Comparison of ENCODE assay signal across 15 cellular contexts in the genomic region with DNA sequence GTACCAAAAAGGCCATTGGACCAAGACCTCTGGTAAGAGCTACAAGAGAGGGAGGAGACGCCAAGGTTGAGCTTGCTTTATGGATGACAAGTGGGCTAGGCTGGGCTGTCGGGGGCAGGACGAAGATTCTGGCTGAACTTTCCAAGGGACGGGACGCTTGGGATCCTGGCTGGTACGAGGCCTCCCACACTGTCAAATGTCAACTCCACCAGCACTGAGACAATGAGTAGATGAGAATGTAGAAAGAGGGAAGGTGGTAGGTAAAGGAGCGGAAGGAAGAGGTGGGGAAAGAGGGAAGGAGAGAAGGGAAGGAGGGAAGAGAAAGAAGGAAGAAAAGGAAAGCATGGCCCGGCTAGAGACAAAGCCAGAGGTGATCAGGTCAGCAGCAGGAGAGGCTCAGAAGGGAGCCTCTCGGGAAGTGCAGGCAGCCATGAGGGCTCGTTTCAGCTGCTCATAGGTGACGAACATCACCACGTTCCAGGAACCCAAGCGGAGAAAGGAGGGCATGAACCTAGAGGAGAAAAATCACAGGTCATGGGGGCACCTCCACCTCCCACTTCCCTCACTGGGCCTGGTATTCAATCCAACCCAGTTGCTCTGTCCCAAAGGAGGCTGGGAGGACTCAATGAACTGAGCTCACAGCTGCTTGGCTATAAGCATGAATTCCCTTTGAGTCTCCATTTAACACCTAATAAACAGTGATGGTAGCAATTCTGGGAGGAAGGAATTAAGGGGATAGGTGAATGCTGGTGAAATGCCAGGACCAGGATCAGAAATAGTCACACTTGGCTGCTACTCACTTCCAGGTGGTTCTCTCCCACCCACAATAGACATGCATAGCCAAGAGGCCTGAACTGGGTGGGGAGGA. TPM values are rescaled to one million over a fixed set of nuclear protein-coding genes. Genes with fewer than 3 reads are reported as not detected.
DNase-seq lines count a peak whose midpoint lies in the region; ATAC-seq, FAIRE-seq and TF ChIP-seq lines count a peak whose summit lies in the region.
"Had no signal": no experiment of that assay in that cellular context is flagged by ENCODE, and none has a peak within 500 bp of the region (broad histone marks: within the 10 kb centered on the region; RNA-seq: fewer than 3 reads in every experiment).

No MANE protein-coding gene starts in this region.

- TF ChIP-seq CTCF in activated B cell treated with CpG ODN at 0.5 μM for 24 hours (IDR thresholded peaks at IDR 0.05) (no peak), type B pancreatic cell (conservative IDR thresholded peaks at IDR 0.05) (no peak)

- H3K4me3 Mint-ChIP-seq in activated B cell treated with CpG ODN at 0.5 μM for 24 hours (peak overlapping the region; percentile 16), immature natural killer cell (peak overlapping the region; percentile 76 to 81 (median 77)), type B pancreatic cell (peak overlapping the region; percentile 31)

- H3K36me3 Mint-ChIP-seq in activated B cell treated with CpG ODN at 0.5 μM for 24 hours (ENCODE audit: low read depth), result peaks cover 65% of the 10 kb centered on the region
- peaks cover 34 to 57% (median 35%) of the 10 kb centered on the region in 3 donors for H3K36me3 Mint-ChIP-seq in immature natural killer cell
- peaks cover 4% of the 10 kb centered on the region for H3K36me3 Mint-ChIP-seq in type B pancreatic cell

- H3K27ac Mint-ChIP-seq in activated B cell treated with CpG ODN at 0.5 μM for 24 hours, result peak overlapping the region; percentile 100
- H3K27ac Mint-ChIP-seq in immature natural killer cell, result peak overlapping the region; percentile 83 to 97 (median 94)
- H3K27ac Mint-ChIP-seq in type B pancreatic cell, result peak overlapping the region; percentile 81

- peaks cover 99% of the 10 kb centered on the region for H3K4me1 Mint-ChIP-seq in activated B cell treated with CpG ODN at 0.5 μM for 24 hours
- H3K4me1 Mint-ChIP-seq in immature natural killer cell, result peaks cover 99% of the 10 kb centered on the region in 2 donors
- peaks cover 16% of the 10 kb centered on the region for H3K4me1 Mint-ChIP-seq in type B pancreatic cell (ENCODE audit: unreplicated experiment)

- H3K27me3 Mint-ChIP-seq in activated B cell treated with CpG ODN at 0.5 μM for 24 hours (no peaks in the 10 kb centered on the region), immature natural killer cell (ENCODE audit: low read depth in 3 of 3) (peaks cover 4 to 6% (median 4%) of the 10 kb centered on the region in 3 donors), type B pancreatic cell (no peaks in the 10 kb centered on the region)

- no peak for ATAC-seq in left ventricle myocardium superior
- no peak for ATAC-seq in activated B cell treated with CpG ODN at 0.5 μM for 24 hours (ENCODE audit: low read depth)

- TF ChIP-seq POLR2A in H54 (IDR thresholded peaks at IDR 0.05; ENCODE audit: low read depth, low read length), result no peak

- DNase-seq in cardiac septum (ENCODE audit: low spot score) (peak; percentile 29), left ventricle myocardium superior (no peak), activated B cell treated with CpG ODN at 0.5 μM for 24 hours (no peak), immature natural killer cell (no peak), type B pancreatic cell (ENCODE audit: extremely low spot score, unreplicated experiment) (no peak), NCI-H2029 treated with DMSO at 0.1 percent for 48 hours (lab: John Stamatoyannopoulos, UW) (no peak), H54 (ENCODE audit: insufficient read length, low spot score) (no peak)
- no peak for DNase-seq in activated CD4-positive, CD25-positive, alpha-beta regulatory T cell treated with anti-CD3 and anti-CD28 coated beads, Interleukin-2, amount 50 U/mL, for 72 hours
- DNase-seq: AML-193, glutamatergic neuron, NCI-H1105 treated with DMSO at 0.1 percent for 48 hours, NCI-H446, testis had no signal

- H3K9me3 Mint-ChIP-seq in activated B cell treated with CpG ODN at 0.5 μM for 24 hours (no peaks in the 10 kb centered on the region), immature natural killer cell (no peaks in the 10 kb centered on the region), type B pancreatic cell (no peaks in the 10 kb centered on the region)

- FAIRE-seq in H54 (lab: Jason Lieb, UNC), result no peak
- FAIRE-seq: islet of Langerhans had no signal

- intact Hi-C loops in cardiac septum (cut with DNase I) (no loop called here), left ventricle myocardium superior (cut with micrococcal nuclease) (no loop called here), activated B cell treated with CpG ODN at 0.5 μM for 24 hours (cut with micrococcal nuclease) (loop anchor here (1.0 kb wide), 1 partner anchor 11 kb away; no protein-coding TSS in a partner anchor)

- POLR2A ChIA-PET in activated B cell treated with CpG ODN at 0.5 μM for 24 hours (lab: Charles Lee), result interaction anchor here (0.9 to 16.3 kb wide), 5 partner anchors 8 to 35 kb away, joined by 4 to 425 read pairs (median 4); partner anchors contain the start of gene UCP2

- CTCF ChIA-PET in activated B cell treated with CpG ODN at 0.5 μM for 24 hours (lab: Charles Lee), result no interaction called here

RNA-seq across cellular contexts. Expression of gene UCP2, which starts 7.8 kb away (rescaled TPM):
- total RNA-seq in cardiac septum, result 12.0 TPM
- 28.6 TPM for total RNA-seq in left ventricle myocardium superior
- total RNA-seq in activated B cell treated with CpG ODN at 0.5 μM for 24 hours, result 424 and 458 TPM in 2 replicates
- polyA plus RNA-seq in immature natural killer cell, result 1,000 to 10,000 TPM; 1,092 to 2,060 (median 1,799) TPM
- 70.4 and 104 TPM in 2 replicates for total RNA-seq in type B pancreatic cell (ENCODE audit: low replicate concordance)

RNA-seq across cellular contexts. Expression of gene DNAJB13, which starts 24.0 kb away (rescaled TPM):
- total RNA-seq in cardiac septum (not detected), left ventricle myocardium superior (not detected), activated B cell treated with CpG ODN at 0.5 μM for 24 hours (not detected in 2 replicates), type B pancreatic cell (ENCODE audit: low replicate concordance) (2.8 TPM in 1 of 2 replicates, not detected in the other)
- polyA plus RNA-seq in immature natural killer cell, result not detected
- total RNA-seq: mononuclear cell had no signal

RNA-seq across cellular contexts. Expression of gene UCP3, which starts 34.0 kb away (rescaled TPM):
- total RNA-seq in cardiac septum, result 0.54 TPM
- 11.9 TPM for total RNA-seq in left ventricle myocardium superior
- total RNA-seq in activated B cell treated with CpG ODN at 0.5 μM for 24 hours, result 4.4 and 5.7 TPM in 2 replicates
- polyA plus RNA-seq in immature natural killer cell, result 1 to 10 TPM in 1 of 3 donors, under 1 TPM in 2; 0.41 to 1.3 (median 0.52) TPM
- 2.4 and 3.7 TPM in 2 replicates for total RNA-seq in type B pancreatic cell (ENCODE audit: low replicate concordance)

Comparison
In these comparisons a context has a peak if more than half of its experiments do, and no peak if none do; other contexts are left out.
1. H3K4me3 Mint-ChIP-seq: peak in every context shown above with its lines; median percentile 77 in immature natural killer cell; 31 in type B pancreatic cell; 16 in activated B cell treated with CpG ODN at 0.5 μM for 24 hours.